ENCODE assay signal across 13 cellular contexts in the genomic region with DNA sequence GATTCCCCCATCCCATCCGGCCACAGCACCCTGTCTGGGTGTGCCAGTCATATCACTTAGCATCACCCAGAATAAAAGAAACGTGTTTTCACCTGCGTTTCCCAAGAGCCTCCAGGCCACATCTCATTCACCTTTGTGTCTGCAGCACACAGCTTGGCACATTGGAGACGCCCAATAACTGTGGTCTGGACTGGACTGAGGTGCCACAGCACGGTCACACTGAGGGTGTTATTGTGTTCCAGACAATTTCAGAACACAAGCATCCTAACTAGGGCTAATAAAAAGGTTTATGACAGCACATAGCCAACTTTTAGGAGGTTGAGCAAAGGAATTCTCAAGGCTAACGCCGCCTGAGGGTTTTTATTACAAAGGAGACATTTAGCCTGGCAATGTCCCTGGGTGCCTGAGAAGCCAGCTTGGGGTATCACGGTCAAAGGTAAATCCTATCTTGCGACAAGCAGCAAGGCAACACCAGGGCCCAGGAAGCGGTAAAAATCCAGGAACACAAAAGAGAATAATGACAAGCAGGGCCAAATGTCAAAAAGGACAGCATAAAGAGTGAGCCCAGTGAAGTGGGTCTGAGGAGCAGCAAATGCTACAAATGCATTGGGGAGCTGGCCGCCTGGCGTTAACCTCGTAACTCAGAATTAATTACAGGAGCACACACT. TPM values are rescaled to one million over a fixed set of nuclear protein-coding genes. Genes with fewer than 3 reads are reported as not detected.
DNase-seq lines count a peak whose midpoint lies in the region; ATAC-seq and TF ChIP-seq lines count a peak whose summit lies in the region.
"Had no signal": no experiment of that assay in that cellular context is flagged by ENCODE, and none has a peak within 500 bp of the region (broad histone marks: within the 10 kb centered on the region; RNA-seq: fewer than 3 reads in every experiment).

No MANE protein-coding gene starts in this region.

- H3K4me3 ChIP-seq in mammary epithelial cell (replicated peaks in 1 of 3; ENCODE audit: insufficient read depth in 1 of 3, low read depth in 2 of 3, low read length in 3 of 3) (no peak overlapping the region), right cardiac atrium (ENCODE audit: low read length) (no peak overlapping the region), aorta (ENCODE audit: low read length in 2 of 2) (no peak overlapping the region)
- H3K4me3 ChIP-seq: BLaER1 treated with 17β-estradiol and CSF1 and Interleukin-3, amounts not matched to agents 10 nM and 100 nM had no signal

- POLR2A ChIA-PET in activated CD4-positive, alpha-beta memory T cell treated with anti-CD3 and anti-CD28 coated beads, Interleukin-2, amount 10 ng/mL, durations not matched to agents 7 days and 5 days (lab: Charles Lee) = no interaction called here

- WGBS in mammary epithelial cell (ENCODE audit: low coverage, missing lambda C conversion rate) = 75% methylated on average over 13 of the region's 13 CpGs
- 85% methylated on average over 13 of the region's 13 CpGs for WGBS in right cardiac atrium
- 92 to 93% methylated on average over 13 of the region's 13 CpGs for WGBS in aorta, 2 donors

- TF ChIP-seq CTCF in mammary epithelial cell (conservative IDR thresholded peaks at IDR 0.05 in 1 of 2, IDR thresholded peaks at IDR 0.05 in 1 of 2; ENCODE audit: extremely low read depth in 1 of 2, insufficient read depth in 1 of 2, low read depth in 1 of 2, low read length in 2 of 2) = no peak
- no peak for TF ChIP-seq CTCF in neural crest cell (conservative IDR thresholded peaks at IDR 0.05)

- H3K27me3 ChIP-seq in mammary epithelial cell (ENCODE audit: insufficient read depth, low read length) = no peaks in the 10 kb centered on the region
- H3K27me3 ChIP-seq in right cardiac atrium (ENCODE audit: control insufficient read depth, insufficient read depth) = no peaks in the 10 kb centered on the region
- H3K27me3 ChIP-seq in aorta (ENCODE audit: control insufficient read depth in 1 of 2, insufficient read depth in 2 of 2, low read length in 1 of 2) = no peaks in the 10 kb centered on the region

- peak overlapping the region; percentile 68 for H3K9ac ChIP-seq in ES-I3 (ENCODE audit: low read depth, low read length)
- H3K9ac ChIP-seq in mammary epithelial cell (ENCODE audit: insufficient read depth, low read length) = no peak overlapping the region
- H3K9ac ChIP-seq: BLaER1 treated with 17β-estradiol and CSF1 and Interleukin-3, amounts not matched to agents 10 nM and 100 nM had no signal

- H2AFZ ChIP-seq in mammary epithelial cell (ENCODE audit: low read depth, low read length) = no peak overlapping the region

- H3K9me3 Mint-ChIP-seq in neural crest cell = no peaks in the 10 kb centered on the region
- no peaks in the 10 kb centered on the region for H3K9me3 Mint-ChIP-seq in activated T-cell treated with anti-CD3 and anti-CD28 coated beads, Interleukin-2, amount 50 U/mL, for 72 hours
- no peaks in the 10 kb centered on the region for H3K9me3 Mint-ChIP-seq in activated CD4-positive, alpha-beta memory T cell treated with anti-CD3 and anti-CD28 coated beads, Interleukin-2, amount 10 ng/mL, durations not matched to agents 7 days and 5 days
- H3K9me3 Mint-ChIP-seq: central memory CD8-positive, alpha-beta T cell had no signal

- H3K27ac Mint-ChIP-seq in neural crest cell (ENCODE audit: unreplicated experiment) = no peak overlapping the region
- H3K27ac Mint-ChIP-seq in activated T-cell treated with anti-CD3 and anti-CD28 coated beads, Interleukin-2, amount 50 U/mL, for 72 hours = no peak overlapping the region
- no peak overlapping the region for H3K27ac Mint-ChIP-seq in activated CD4-positive, alpha-beta memory T cell treated with anti-CD3 and anti-CD28 coated beads, Interleukin-2, amount 10 ng/mL, durations not matched to agents 7 days and 5 days

- no peaks in the 10 kb centered on the region for H4K20me1 ChIP-seq in mammary epithelial cell (ENCODE audit: insufficient read depth, low read length)

- dilution Hi-C loops in mammary epithelial cell (cut with HindIII; ENCODE audit: low sequenced_read_pairs) = no loop called here

- no peak for ATAC-seq in right cardiac atrium
- ATAC-seq in aorta (ENCODE audit: low FRiP score) = no peak
- no peak for ATAC-seq in activated T-cell treated with anti-CD3 and anti-CD28 coated beads, Interleukin-2, amount 50 U/mL, for 72 hours (replicated peaks in 1 of 2)

- H3K27ac ChIP-seq in mammary epithelial cell (ENCODE audit: insufficient read depth, low read depth, low read length) (no peak overlapping the region), right cardiac atrium (ENCODE audit: low read length) (no peak overlapping the region), aorta (ENCODE audit: low read depth in 1 of 2, low read length in 2 of 2) (no peak overlapping the region)
- H3K27ac ChIP-seq: BLaER1 treated with 17β-estradiol and CSF1 and Interleukin-3, amounts not matched to agents 10 nM and 100 nM had no signal

- H3K4me2 ChIP-seq in mammary epithelial cell (ENCODE audit: insufficient read depth, low read depth, low read length) = peak overlapping the region; percentile 91
- H3K4me2 ChIP-seq: BLaER1 treated with 17β-estradiol and CSF1 and Interleukin-3, amounts not matched to agents 10 nM and 100 nM had no signal

- H3K4me1 Mint-ChIP-seq in neural crest cell = peaks cover 18% of the 10 kb centered on the region
- peaks cover 9% of the 10 kb centered on the region for H3K4me1 Mint-ChIP-seq in activated T-cell treated with anti-CD3 and anti-CD28 coated beads, Interleukin-2, amount 50 U/mL, for 72 hours (ENCODE audit: low read depth)
- H3K4me1 Mint-ChIP-seq in activated CD4-positive, alpha-beta memory T cell treated with anti-CD3 and anti-CD28 coated beads, Interleukin-2, amount 10 ng/mL, durations not matched to agents 7 days and 5 days = peaks cover 12% of the 10 kb centered on the region

- H3K36me3 Mint-ChIP-seq in neural crest cell (ENCODE audit: low read depth) = no peaks in the 10 kb centered on the region
- H3K36me3 Mint-ChIP-seq in activated T-cell treated with anti-CD3 and anti-CD28 coated beads, Interleukin-2, amount 50 U/mL, for 72 hours (ENCODE audit: insufficient read depth in 2 of 2) = no peaks in the 10 kb centered on the region
- H3K36me3 Mint-ChIP-seq in activated CD4-positive, alpha-beta memory T cell treated with anti-CD3 and anti-CD28 coated beads, Interleukin-2, amount 10 ng/mL, durations not matched to agents 7 days and 5 days (ENCODE audit: low read depth) = no peaks in the 10 kb centered on the region

- intact Hi-C loops in mammary epithelial cell (cut with micrococcal nuclease) (loop anchor here (5.0 kb wide), 1 partner anchor 305 kb away; a partner anchor contains a TSS), right cardiac atrium (cut with DNase I) (loop anchor here in 2 of 4 donors (5.0 to 10.0 kb wide), 3 partner anchors 75 to 433 kb away; no protein-coding TSS in a partner anchor), aorta (cut with DNase I) (no loop called here)

- in situ Hi-C loops in mammary epithelial cell (cut with MboI; ENCODE audit: low sequenced_read_pairs in 2 of 2) = loop anchor here in 1 of 2 donors (5.0 kb wide), 2 partner anchors 60 to 135 kb away; no protein-coding TSS in a partner anchor

- H3K27me3 Mint-ChIP-seq in neural crest cell (ENCODE audit: low read depth) = peaks cover 65% of the 10 kb centered on the region
- H3K27me3 Mint-ChIP-seq in activated T-cell treated with anti-CD3 and anti-CD28 coated beads, Interleukin-2, amount 50 U/mL, for 72 hours (ENCODE audit: low read depth) = peaks cover 78% of the 10 kb centered on the region
- peaks cover 67% of the 10 kb centered on the region for H3K27me3 Mint-ChIP-seq in activated CD4-positive, alpha-beta memory T cell treated with anti-CD3 and anti-CD28 coated beads, Interleukin-2, amount 10 ng/mL, durations not matched to agents 7 days and 5 days

- DNase-seq in NCI-H128 (lab: John Stamatoyannopoulos, UW; ENCODE audit: unreplicated experiment) (peak; percentile 36), mammary epithelial cell (no peak), neural crest cell (ENCODE audit: low read depth, low spot score) (no peak), right cardiac atrium (no peak), aorta (no peak)
- DNase-seq in activated T-cell treated with anti-CD3 and anti-CD28 coated beads, Interleukin-2, amount 50 U/mL, for 72 hours = no peak
- no peak for DNase-seq in activated CD4-positive, alpha-beta memory T cell treated with anti-CD3 and anti-CD28 coated beads, Interleukin-2, amount 10 ng/mL, durations not matched to agents 7 days and 5 days
- DNase-seq: activated CD8-positive, alpha-beta memory T cell treated with anti-CD3 and anti-CD28 coated beads for 24 hours; activated naive CD4-positive, alpha-beta T cell treated with anti-CD3 and anti-CD28 coated beads, Interleukin-2, amount 50 U/mL, for 16 hours; SHP77 treated with DMSO at 0.1 percent for 48 hours had no signal

- no TSS peak for BruUV-seq in mammary epithelial cell (replicated peaks; lab: Mats Ljungman, UMichigan)

- no peaks in the 10 kb centered on the region for H3K9me3 ChIP-seq in ES-I3 (ENCODE audit: control insufficient read depth, insufficient read depth, low read length)
- H3K9me3 ChIP-seq in mammary epithelial cell (replicated peaks; ENCODE audit: insufficient read depth, low read length) = no peaks in the 10 kb centered on the region
- H3K9me3 ChIP-seq in right cardiac atrium (ENCODE audit: control insufficient read depth, low read length) = no peaks in the 10 kb centered on the region
- H3K9me3 ChIP-seq in aorta (ENCODE audit: control insufficient read depth, low read length) = no peaks in the 10 kb centered on the region
- H3K9me3 ChIP-seq: BLaER1 treated with 17β-estradiol and CSF1 and Interleukin-3, amounts not matched to agents 10 nM and 100 nM had no signal

- no peaks in the 10 kb centered on the region; the same call in 1 of the 2 replicates for H3K36me3 ChIP-seq in ES-I3 (ENCODE audit: insufficient read depth, low read length)
- no peaks in the 10 kb centered on the region for H3K36me3 ChIP-seq in mammary epithelial cell (ENCODE audit: insufficient read depth, low read length)
- H3K36me3 ChIP-seq in aorta (ENCODE audit: control insufficient read depth in 1 of 2, insufficient read depth in 2 of 2, low read length in 1 of 2) = no peaks in the 10 kb centered on the region
- H3K36me3 ChIP-seq: BLaER1 treated with 17β-estradiol and CSF1 and Interleukin-3, amounts not matched to agents 10 nM and 100 nM had no signal

- CTCF ChIA-PET in mammary epithelial cell (lab: Charles Lee; ENCODE audit: low non-redundant PET) = no interaction called here
- CTCF ChIA-PET in activated CD4-positive, alpha-beta memory T cell treated with anti-CD3 and anti-CD28 coated beads, Interleukin-2, amount 10 ng/mL, durations not matched to agents 7 days and 5 days (lab: Charles Lee) = no interaction called here

- H3K4me1 ChIP-seq in ES-I3 (ENCODE audit: insufficient read depth, low read length) = peaks cover 43% of the 10 kb centered on the region
- peaks cover 53% of the 10 kb centered on the region for H3K4me1 ChIP-seq in mammary epithelial cell (ENCODE audit: insufficient read depth, low read length)
- H3K4me1 ChIP-seq in right cardiac atrium (ENCODE audit: control insufficient read depth, insufficient read depth, low read length) = peaks cover 4% of the 10 kb centered on the region
- no peaks in the 10 kb centered on the region for H3K4me1 ChIP-seq in aorta (ENCODE audit: control insufficient read depth in 1 of 2, insufficient read depth in 2 of 2, low read length in 2 of 2)

- H3K4me3 Mint-ChIP-seq in neural crest cell = peak overlapping the region; percentile 82
- no peak overlapping the region for H3K4me3 Mint-ChIP-seq in activated T-cell treated with anti-CD3 and anti-CD28 coated beads, Interleukin-2, amount 50 U/mL, for 72 hours
- H3K4me3 Mint-ChIP-seq in activated CD4-positive, alpha-beta memory T cell treated with anti-CD3 and anti-CD28 coated beads, Interleukin-2, amount 10 ng/mL, durations not matched to agents 7 days and 5 days = no peak overlapping the region
- H3K4me3 Mint-ChIP-seq: central memory CD8-positive, alpha-beta T cell had no signal

- H3K79me2 ChIP-seq in mammary epithelial cell (ENCODE audit: insufficient read depth, low read length) = no peaks in the 10 kb centered on the region

RNA-seq across cellular contexts. Expression of a gene that starts 3.4 kb away (rescaled TPM):
- total RNA-seq in mammary epithelial cell (1 to 10 TPM; 3.5 to 4.8 TPM), neural crest cell (1.2 and 1.4 TPM in 2 replicates), right cardiac atrium (10 to 100 TPM; 20.1 to 39.2 (median 27.0) TPM), aorta (1 to 10 TPM in 1 of 2 donors, under 1 TPM in 1; 0.63 to 1.3 TPM)
- polyA plus RNA-seq in mammary epithelial cell (3.3 TPM), right cardiac atrium (11.2 TPM), aorta (10 to 100 TPM in 1 of 2 donors, under 1 TPM in 1; 0.74 to 23.0 TPM)
- polyA minus RNA-seq in mammary epithelial cell = 4.2 TPM
- total RNA-seq in activated T-cell treated with anti-CD3 and anti-CD28 coated beads, Interleukin-2, amount 50 U/mL, for 72 hours = 1 to 10 TPM; 1.6 to 3.8 TPM
- under 1 TPM; 0.08 to 0.18 TPM for total RNA-seq in activated CD4-positive, alpha-beta memory T cell treated with anti-CD3 and anti-CD28 coated beads, Interleukin-2, amount 10 ng/mL, durations not matched to agents 7 days and 5 days
